Comparison of ENCODE assay signal across 8 cellular contexts in genomic region chr6:37258405-37258704, GRCh38. TPM values are rescaled to one million over a fixed set of nuclear protein-coding genes. Genes with fewer than 3 reads are reported as not detected.
DNase-seq lines count a peak whose midpoint lies in the region; TF ChIP-seq lines count a peak whose summit lies in the region.

No MANE protein-coding gene starts in this region.

- no peaks in the 10 kb centered on the region for H3K27me3 Mint-ChIP-seq in T-helper 2 cell treated with Interferon-gamma antibody and Interleukin-4, amounts not matched to agents 5 μg/mL and 100 μg/mL, for 36 hours (ENCODE audit: low read depth)
- H3K27me3 Mint-ChIP-seq in activated naive CD8-positive, alpha-beta T cell treated with anti-CD3 and anti-CD28 coated beads for 36 hours = no peaks in the 10 kb centered on the region

- peak overlapping the region; percentile 95 for H3K27ac Mint-ChIP-seq in T-helper 2 cell treated with Interferon-gamma antibody and Interleukin-4, amounts not matched to agents 5 μg/mL and 100 μg/mL, for 36 hours
- H3K27ac Mint-ChIP-seq in activated naive CD8-positive, alpha-beta T cell treated with anti-CD3 and anti-CD28 coated beads for 36 hours = peak overlapping the region; percentile 91

- peaks cover 20% of the 10 kb centered on the region for H3K36me3 Mint-ChIP-seq in T-helper 2 cell treated with Interferon-gamma antibody and Interleukin-4, amounts not matched to agents 5 μg/mL and 100 μg/mL, for 36 hours (ENCODE audit: low read depth)
- H3K36me3 Mint-ChIP-seq in activated naive CD8-positive, alpha-beta T cell treated with anti-CD3 and anti-CD28 coated beads for 36 hours = peaks cover 24% of the 10 kb centered on the region

- DNase-seq in T-helper 2 cell treated with Interferon-gamma antibody and Interleukin-4, amounts not matched to agents 5 μg/mL and 100 μg/mL, for 36 hours (ENCODE audit: low spot score) = no peak
- DNase-seq in T-helper 2 cell = no peak
- no peak for DNase-seq in activated naive CD8-positive, alpha-beta T cell treated with anti-CD3 and anti-CD28 coated beads for 36 hours
- no peak for DNase-seq in kidney epithelial cell (ENCODE audit: low read depth)
- DNase-seq in substantia nigra (lab: John Stamatoyannopoulos, UW) = no peak
- DNase-seq in KBM-7 = no peak
- no peak for DNase-seq in GF-D8 (lab: John Stamatoyannopoulos, UW)
- no peak for DNase-seq in C1 segment of cervical spinal cord (lab: John Stamatoyannopoulos, UW)

- no peaks in the 10 kb centered on the region for H3K27me3 ChIP-seq in kidney epithelial cell (ENCODE audit: control insufficient read depth, insufficient read depth, low read length)

- in situ Hi-C loops in KBM-7 (cut with MboI; ENCODE audit: low pct_unique_long_range_greater_than_20kb, low sequenced_read_pairs) = no loop called here

- peak overlapping the region; percentile 77 for H3K27ac ChIP-seq in substantia nigra (ENCODE audit: low read depth, low read length, poor library complexity, severe bottlenecking)

- no peaks in the 10 kb centered on the region for H3K9me3 Mint-ChIP-seq in T-helper 2 cell treated with Interferon-gamma antibody and Interleukin-4, amounts not matched to agents 5 μg/mL and 100 μg/mL, for 36 hours
- H3K9me3 Mint-ChIP-seq in activated naive CD8-positive, alpha-beta T cell treated with anti-CD3 and anti-CD28 coated beads for 36 hours = peaks cover 2% of the 10 kb centered on the region

- peak; percentile 8 for TF ChIP-seq CTCF in kidney epithelial cell (IDR thresholded peaks at IDR 0.05; ENCODE audit: insufficient read depth, low read length, poor library complexity, severe bottlenecking)

- no peaks in the 10 kb centered on the region for H3K36me3 ChIP-seq in kidney epithelial cell (ENCODE audit: control insufficient read depth, insufficient read depth, low read length)

- H3K4me3 ChIP-seq in kidney epithelial cell (ENCODE audit: low read depth, low read length) = peak overlapping the region; percentile 89

- peak overlapping the region; percentile 96 for H3K4me3 Mint-ChIP-seq in T-helper 2 cell treated with Interferon-gamma antibody and Interleukin-4, amounts not matched to agents 5 μg/mL and 100 μg/mL, for 36 hours
- peak overlapping the region; percentile 86 for H3K4me3 Mint-ChIP-seq in activated naive CD8-positive, alpha-beta T cell treated with anti-CD3 and anti-CD28 coated beads for 36 hours

- H3K4me1 Mint-ChIP-seq in T-helper 2 cell treated with Interferon-gamma antibody and Interleukin-4, amounts not matched to agents 5 μg/mL and 100 μg/mL, for 36 hours (ENCODE audit: low read depth) = peaks cover 47% of the 10 kb centered on the region
- peaks cover 42% of the 10 kb centered on the region for H3K4me1 Mint-ChIP-seq in activated naive CD8-positive, alpha-beta T cell treated with anti-CD3 and anti-CD28 coated beads for 36 hours

RNA-seq across cellular contexts. Expression of gene TMEM217, which starts 0.4 kb away (rescaled TPM):
- total RNA-seq in activated naive CD8-positive, alpha-beta T cell treated with anti-CD3 and anti-CD28 coated beads for 36 hours = 1 to 10 TPM; 3.5 to 4.9 TPM
- 2.0 and 4.0 TPM in 2 replicates for total RNA-seq in kidney epithelial cell

RNA-seq across cellular contexts. Expression of gene TBC1D22B, which starts 0.8 kb away (rescaled TPM):
- total RNA-seq in activated naive CD8-positive, alpha-beta T cell treated with anti-CD3 and anti-CD28 coated beads for 36 hours = 10 to 100 TPM; 13.0 to 13.9 TPM
- 12.7 and 13.0 TPM in 2 replicates for total RNA-seq in kidney epithelial cell
